Comparison of ENCODE assay signal across 19 cellular contexts in genomic region chr16:68365167-68365817, GRCh38. TPM values are rescaled to one million over a fixed set of nuclear protein-coding genes. Genes with fewer than 3 reads are reported as not detected.
DNase-seq lines count a peak whose midpoint lies in the region; ATAC-seq and TF ChIP-seq lines count a peak whose summit lies in the region.
"Had no signal": no experiment of that assay in that cellular context is flagged by ENCODE, and none has a peak within 500 bp of the region (broad histone marks: within the 10 kb centered on the region; RNA-seq: fewer than 3 reads in every experiment).

No MANE protein-coding gene starts in this region.

- H3K27me3 ChIP-seq in osteoblast (ENCODE audit: insufficient read depth, low read length), result no peaks in the 10 kb centered on the region
- H3K27me3 ChIP-seq: BE2C, dorsolateral prefrontal cortex had no signal

- no peak overlapping the region for H2AFZ ChIP-seq in osteoblast (ENCODE audit: low read length)

- peaks cover 11% of the 10 kb centered on the region for H3K4me1 ChIP-seq in osteoblast (ENCODE audit: insufficient read depth, low read length)

- H3K9me3 Mint-ChIP-seq in CD14-positive monocyte (peaks cover 0 to under 1% (median 0%) of the 10 kb centered on the region in 7 donors), HFFc6 (no peaks in the 10 kb centered on the region)
- H3K9me3 Mint-ChIP-seq: neural crest cell had no signal

- H3K9me3 ChIP-seq in osteoblast (ENCODE audit: low read depth, low read length), result no peaks in the 10 kb centered on the region
- H3K9me3 ChIP-seq: BE2C, sigmoid colon had no signal

- H3K36me3 Mint-ChIP-seq in CD14-positive monocyte (peaks cover 5% of the 10 kb centered on the region in 2 donors), HFFc6 (ENCODE audit: low read depth) (no peaks in the 10 kb centered on the region)

- peaks cover 18 to 29% (median 24%) of the 10 kb centered on the region in 3 donors for H3K27me3 Mint-ChIP-seq in CD14-positive monocyte (ENCODE audit: low read depth in 3 of 3)
- H3K27me3 Mint-ChIP-seq in HFFc6 (ENCODE audit: insufficient read depth), result peaks cover 20% of the 10 kb centered on the region; the same call in 1 of the 2 replicates

- no peaks in the 10 kb centered on the region for H4K20me1 ChIP-seq in osteoblast (ENCODE audit: insufficient read depth, low read length)

- intact Hi-C loops in CD14-positive monocyte (cut with micrococcal nuclease), result no loop called here

- peak overlapping the region in 2 of 7 donors; percentile 30 to 84 for H3K27ac Mint-ChIP-seq in CD14-positive monocyte
- H3K27ac Mint-ChIP-seq in HFFc6, result no peak overlapping the region

- no peak for DNase-seq in CD14-positive monocyte (ENCODE audit: low spot score)
- DNase-seq in HFFc6, result no peak
- peak; percentile 28 for DNase-seq in cerebellum (ENCODE audit: low spot score)
- DNase-seq in osteoblast (ENCODE audit: insufficient read length, low spot score, missing footprints), result peak; percentile 89
- no peak for DNase-seq in GM19240 (ENCODE audit: insufficient read length, low spot score)
- DNase-seq in midbrain (lab: John Stamatoyannopoulos, UW), result no peak
- DNase-seq in stimulated activated CD4-positive, alpha-beta T cell treated with anti-CD3 and anti-CD28 coated beads, Interleukin-4, amount 100 ng/mL, for 4 hours, result no peak
- DNase-seq: activated effector memory CD4-positive, alpha-beta T cell treated with anti-CD3 and anti-CD28 coated beads, Interleukin-2, amount 50 U/mL, for 16 hours; BE2C; DMS79 treated with DMSO at 0.1 percent for 48 hours; Karpas-422; NCI-H510A; sigmoid colon; SW 1271 had no signal

- H3K4me3 ChIP-seq in osteoblast (ENCODE audit: insufficient read depth, low read length), result no peak overlapping the region
- H3K4me3 ChIP-seq: dorsolateral prefrontal cortex, lung, sigmoid colon had no signal

- no peak overlapping the region for H3K4me2 ChIP-seq in osteoblast (ENCODE audit: insufficient read depth, low read length)

- H3K4me1 Mint-ChIP-seq in CD14-positive monocyte (peaks cover 47% of the 10 kb centered on the region), HFFc6 (ENCODE audit: low read depth) (peaks cover 18% of the 10 kb centered on the region)

- no peaks in the 10 kb centered on the region for H3K79me2 ChIP-seq in osteoblast (ENCODE audit: insufficient read depth, low read length)

- ATAC-seq in HG02870 (IDR thresholded peaks at IDR 0.05; ENCODE audit: unreplicated experiment), result no peak

- no peak overlapping the region for H3K27ac ChIP-seq in osteoblast (ENCODE audit: low read depth, low read length)
- H3K27ac ChIP-seq: sigmoid colon, VCaP had no signal

- H3K4me3 Mint-ChIP-seq in CD14-positive monocyte (peak overlapping the region; percentile 45 to 55), HFFc6 (peak overlapping the region; percentile 17; the same call in 1 of the 2 replicates)
- H3K4me3 Mint-ChIP-seq: neural crest cell had no signal

- TF ChIP-seq CTCF in CD14-positive monocyte (IDR thresholded peaks at IDR 0.05) (no peak), HFFc6 (IDR thresholded peaks at IDR 0.05) (no peak), osteoblast (IDR thresholded peaks at IDR 0.05; ENCODE audit: extremely low read depth, low read depth, low read length) (no peak)

- H3K36me3 ChIP-seq in osteoblast (ENCODE audit: insufficient read depth, low read length), result no peaks in the 10 kb centered on the region
- H3K36me3 ChIP-seq: BE2C had no signal

RNA-seq across cellular contexts. Expression of gene PRMT7, which starts 54.5 kb away (rescaled TPM):
- 10 to 100 TPM; 15.0 to 15.2 TPM for polyA plus RNA-seq in CD14-positive monocyte
- 10 to 100 TPM; 32.1 to 37.7 (median 36.4) TPM for total RNA-seq in HFFc6 (2021; fragmentation: NEBNext Ultra II Directional; extraction: Animal tissue kit (Norgen Biotek cat#: 25700))
- 50.8 TPM for total RNA-seq in cerebellum
- total RNA-seq in osteoblast, result 35.4 and 36.9 TPM in 2 replicates

RNA-seq across cellular contexts. Expression of gene SLC7A6OS, which starts 54.5 kb away (rescaled TPM):
- polyA plus RNA-seq in CD14-positive monocyte, result 10 to 100 TPM in 1 of 2 donors, 1 to 10 TPM in 1; 9.7 to 10.5 TPM
- total RNA-seq in HFFc6 (2021; fragmentation: NEBNext Ultra II Directional; extraction: Animal tissue kit (Norgen Biotek cat#: 25700)), result 10 to 100 TPM; 10.5 to 16.2 (median 13.7) TPM
- 18.6 TPM for total RNA-seq in cerebellum
- 12.1 and 12.3 TPM in 2 replicates for total RNA-seq in osteoblast

Comparison
In these comparisons a context has a peak if more than half of its experiments do, and no peak if none do; other contexts are left out.
1. DNase-seq: peak in cerebellum (single experiment) and osteoblast (single experiment); none in CD14-positive monocyte (single experiment), HFFc6 (single experiment), GM19240 (single experiment), midbrain (single experiment) and stimulated activated CD4-positive, alpha-beta T cell treated with anti-CD3 and anti-CD28 coated beads, Interleukin-4, amount 100 ng/mL, for 4 hours (0 of 2).